ENCODE assay signal across 8 cellular contexts in genomic region chr10:62817120-62817762, GRCh38. TPM values are rescaled to one million over a fixed set of nuclear protein-coding genes. Genes with fewer than 3 reads are reported as not detected.
DNase-seq lines count a peak whose midpoint lies in the region; ATAC-seq lines count a peak whose summit lies in the region.

No MANE protein-coding gene starts in this region.

- peaks cover 24% of the 10 kb centered on the region for H3K27me3 Mint-ChIP-seq in IgD-negative memory B cell
- peaks cover 72% of the 10 kb centered on the region for H3K27me3 Mint-ChIP-seq in activated CD8-positive, alpha-beta memory T cell treated with anti-CD3 and anti-CD28 coated beads, Interleukin-2, amount 10 ng/mL, durations not matched to agents 7 days and 5 days
- H3K27me3 Mint-ChIP-seq in naive thymus-derived CD8-positive, alpha-beta T cell, result peaks cover 19 to 39% (median 25%) of the 10 kb centered on the region in 5 donors

- H4K20me1 ChIP-seq in BLaER1 treated with 17β-estradiol and CSF1 and Interleukin-3, amounts not matched to agents 10 nM and 100 nM, result peaks cover 27 to 39% (median 37%) of the 10 kb centered on the region in 11 experiments; a peak in 21 of 22 replicates

- POLR2A ChIA-PET in naive thymus-derived CD8-positive, alpha-beta T cell (lab: Charles Lee), result interaction anchor here (0.6 to 7.3 kb wide), 15 partner anchors 9 to 521 kb away, joined by 3 to 87 read pairs (median 5); partner anchors contain the start of genes ADO and NRBF2

- H3K36me3 ChIP-seq in BLaER1 treated with 17β-estradiol and CSF1 and Interleukin-3, amounts not matched to agents 10 nM and 100 nM, result peaks cover 0 to 24% (median 20%) of the 10 kb centered on the region in 11 experiments; a peak in 19 of 22 replicates

- H3K9me3 ChIP-seq in BLaER1 treated with 17β-estradiol and CSF1 and Interleukin-3, amounts not matched to agents 10 nM and 100 nM (replicated peaks in 1 of 11), result peaks cover 0 to 10% (median 0%) of the 10 kb centered on the region in 11 experiments; a peak in 2 of 22 replicates

- H3K4me3 ChIP-seq in BLaER1 treated with 17β-estradiol and CSF1 and Interleukin-3, amounts not matched to agents 10 nM and 100 nM, result peak overlapping the region; percentile 69 to 95 (median 78)

- H3K4me1 ChIP-seq in BLaER1 treated with 17β-estradiol and CSF1 and Interleukin-3, amounts not matched to agents 10 nM and 100 nM, result peaks cover 33 to 56% (median 41%) of the 10 kb centered on the region in 10 experiments

- peaks cover 0 to 1% (median 0%) of the 10 kb centered on the region in 3 donors for H3K9me3 Mint-ChIP-seq in IgD-negative memory B cell
- H3K9me3 Mint-ChIP-seq in activated CD8-positive, alpha-beta memory T cell treated with anti-CD3 and anti-CD28 coated beads, Interleukin-2, amount 10 ng/mL, durations not matched to agents 7 days and 5 days (ENCODE audit: low read depth), result no peaks in the 10 kb centered on the region
- no peaks in the 10 kb centered on the region for H3K9me3 Mint-ChIP-seq in naive thymus-derived CD8-positive, alpha-beta T cell

- peak; percentile 69 for DNase-seq in activated CD8-positive, alpha-beta memory T cell treated with anti-CD3 and anti-CD28 coated beads, Interleukin-2, amount 10 ng/mL, durations not matched to agents 7 days and 5 days
- DNase-seq in naive thymus-derived CD8-positive, alpha-beta T cell, result peak in 4 of 10 donors; percentile 49 to 63 (median 54)

- H3K4me3 Mint-ChIP-seq in IgD-negative memory B cell, result peak overlapping the region; percentile 94 to 99 (median 98)
- peak overlapping the region; percentile 83 for H3K4me3 Mint-ChIP-seq in activated CD8-positive, alpha-beta memory T cell treated with anti-CD3 and anti-CD28 coated beads, Interleukin-2, amount 10 ng/mL, durations not matched to agents 7 days and 5 days
- peak overlapping the region; percentile 92 to 100 (median 96) for H3K4me3 Mint-ChIP-seq in naive thymus-derived CD8-positive, alpha-beta T cell

- CTCF ChIA-PET in activated CD8-positive, alpha-beta memory T cell treated with anti-CD3 and anti-CD28 coated beads, Interleukin-2, amount 10 ng/mL, durations not matched to agents 7 days and 5 days (lab: Charles Lee), result interaction anchor here (0.6 to 10.1 kb wide), 29 partner anchors 12 to 812 kb away, joined by 3 to 104 read pairs (median 5); partner anchors contain the start of gene ADO

- H3K9ac ChIP-seq in BLaER1 treated with 17β-estradiol and CSF1 and Interleukin-3, amounts not matched to agents 10 nM and 100 nM, result peak overlapping the region; percentile 75 to 96 (median 86)

- H3K27me3 ChIP-seq in BLaER1 treated with 17β-estradiol and CSF1 and Interleukin-3, amounts not matched to agents 10 nM and 100 nM, result peaks cover 6 to 65% (median 57%) of the 10 kb centered on the region in 11 experiments

- H3K36me3 Mint-ChIP-seq in IgD-negative memory B cell, result no peaks in the 10 kb centered on the region
- H3K36me3 Mint-ChIP-seq in activated CD8-positive, alpha-beta memory T cell treated with anti-CD3 and anti-CD28 coated beads, Interleukin-2, amount 10 ng/mL, durations not matched to agents 7 days and 5 days, result peaks cover 12% of the 10 kb centered on the region
- peaks cover 0 to 3% (median 0%) of the 10 kb centered on the region in 3 donors for H3K36me3 Mint-ChIP-seq in naive thymus-derived CD8-positive, alpha-beta T cell

- peak overlapping the region; percentile 95 to 98 (median 96) for H3K27ac Mint-ChIP-seq in IgD-negative memory B cell
- H3K27ac Mint-ChIP-seq in activated CD8-positive, alpha-beta memory T cell treated with anti-CD3 and anti-CD28 coated beads, Interleukin-2, amount 10 ng/mL, durations not matched to agents 7 days and 5 days, result peak overlapping the region; percentile 92
- peak overlapping the region; percentile 89 to 98 (median 94) for H3K27ac Mint-ChIP-seq in naive thymus-derived CD8-positive, alpha-beta T cell

- H3K4me2 ChIP-seq in BLaER1 treated with 17β-estradiol and CSF1 and Interleukin-3, amounts not matched to agents 10 nM and 100 nM, result peak overlapping the region; percentile 90 to 100 (median 98)

- peak; percentile 17 for ATAC-seq in GM19467 (IDR thresholded peaks at IDR 0.05; ENCODE audit: unreplicated experiment)
- ATAC-seq in activated CD8-positive, alpha-beta memory T cell treated with anti-CD3 and anti-CD28 coated beads, Interleukin-2, amount 10 ng/mL, durations not matched to agents 7 days and 5 days, result peak; percentile 24
- peak; percentile 27 for ATAC-seq in esophagus mucosa
- ATAC-seq in naive thymus-derived CD8-positive, alpha-beta T cell, result peak; percentile 29 to 31
- no peak for ATAC-seq in HG02870 (IDR thresholded peaks at IDR 0.05; ENCODE audit: unreplicated experiment)

- peak overlapping the region; percentile 78 to 94 (median 87) for H3K27ac ChIP-seq in BLaER1 treated with 17β-estradiol and CSF1 and Interleukin-3, amounts not matched to agents 10 nM and 100 nM
- H3K27ac ChIP-seq in temporal lobe (ENCODE audit: low read depth, low read length), result peak overlapping the region; percentile 61

- peaks cover 16 to 25% (median 16%) of the 10 kb centered on the region in 3 donors for H3K4me1 Mint-ChIP-seq in IgD-negative memory B cell
- H3K4me1 Mint-ChIP-seq in activated CD8-positive, alpha-beta memory T cell treated with anti-CD3 and anti-CD28 coated beads, Interleukin-2, amount 10 ng/mL, durations not matched to agents 7 days and 5 days, result peaks cover 39% of the 10 kb centered on the region
- H3K4me1 Mint-ChIP-seq in naive thymus-derived CD8-positive, alpha-beta T cell, result peaks cover 30 to 65% (median 45%) of the 10 kb centered on the region in 4 donors

RNA-seq across cellular contexts. Expression of gene EGR2, which starts 1.1 kb away (rescaled TPM):
- 2.6 TPM for polyA plus RNA-seq in IgD-negative memory B cell
- 10 to 100 TPM in 1 of 2 experiments, 1 to 10 TPM in 1; 4.7 to 21.6 TPM for total RNA-seq in activated CD8-positive, alpha-beta memory T cell treated with anti-CD3 and anti-CD28 coated beads, Interleukin-2, amount 10 ng/mL, durations not matched to agents 7 days and 5 days
- total RNA-seq in esophagus mucosa (0.96 TPM), temporal lobe (0.74 TPM)
- 1 to 10 TPM; 1.1 to 1.2 TPM for total RNA-seq in naive thymus-derived CD8-positive, alpha-beta T cell
- under 1 TPM; 0.07 to 0.28 (median 0.10) TPM for polyA plus RNA-seq in naive thymus-derived CD8-positive, alpha-beta T cell

RNA-seq across cellular contexts. Expression of gene ADO, which starts 12.7 kb away (rescaled TPM):
- 3.4 TPM for polyA plus RNA-seq in IgD-negative memory B cell
- 10 to 100 TPM; 19.4 to 25.9 TPM for total RNA-seq in activated CD8-positive, alpha-beta memory T cell treated with anti-CD3 and anti-CD28 coated beads, Interleukin-2, amount 10 ng/mL, durations not matched to agents 7 days and 5 days
- 10.0 TPM for total RNA-seq in esophagus mucosa
- total RNA-seq in naive thymus-derived CD8-positive, alpha-beta T cell, result 10 to 100 TPM; 15.5 to 15.6 TPM
- polyA plus RNA-seq in naive thymus-derived CD8-positive, alpha-beta T cell, result 1 to 10 TPM; 1.7 to 3.2 (median 3.2) TPM
- 29.7 TPM for total RNA-seq in temporal lobe
